ENCODE assay signal across 2 cellular contexts in genomic region chr6:41036601-41037000, GRCh38.
TF ChIP-seq lines count a peak whose summit lies in the region.

No MANE protein-coding gene starts in this region.

TF ChIP-seq in liver, 16 proteins besides CTCF, POLR2A, EP300 and RAD21:
- TF ChIP-seq HNF4A (conservative IDR thresholded peaks at IDR 0.05), result no peak
- no peak for TF ChIP-seq HNF4G (IDR thresholded peaks at IDR 0.05)
- no peak for TF ChIP-seq REST (IDR thresholded peaks at IDR 0.05)
- TF ChIP-seq MAX (IDR thresholded peaks at IDR 0.05), result no peak
- no peak for TF ChIP-seq FOXA1 (IDR thresholded peaks at IDR 0.05)
- TF ChIP-seq SP1 (IDR thresholded peaks at IDR 0.05), result no peak
- no peak for TF ChIP-seq YY1 (IDR thresholded peaks at IDR 0.05)
- TF ChIP-seq EGR1 (IDR thresholded peaks at IDR 0.05; ENCODE audit: low read depth in 2 of 2), result no peak
- TF ChIP-seq FOXA2 (IDR thresholded peaks at IDR 0.05), result no peak
- TF ChIP-seq TAF1 (conservative IDR thresholded peaks at IDR 0.05), result no peak
- no peak for TF ChIP-seq JUND (IDR thresholded peaks at IDR 0.05)
- no peak for TF ChIP-seq NR2F2 (IDR thresholded peaks at IDR 0.05)
- TF ChIP-seq RXRA (IDR thresholded peaks at IDR 0.05), result no peak
- no peak for TF ChIP-seq GABPA (IDR thresholded peaks at IDR 0.05 in 1 of 2, conservative IDR thresholded peaks at IDR 0.05 in 1 of 2)
- TF ChIP-seq ATF3 (IDR thresholded peaks at IDR 0.05), result no peak
- no peak for TF ChIP-seq ZBTB33 (IDR thresholded peaks at IDR 0.05)

TF ChIP-seq in HepG2, 621 proteins besides CTCF, POLR2A, EP300 and RAD21:
- TF ChIP-seq ZFP1 (CRISPR knock-in tag; IDR thresholded peaks at IDR 0.05) (no peak), AHR (CRISPR knock-in tag; IDR thresholded peaks at IDR 0.05) (no peak), ZNF337 (CRISPR knock-in tag; IDR thresholded peaks at IDR 0.05; ENCODE audit: borderline replicate concordance, low read depth) (no peak), ZNF343 (CRISPR knock-in tag; IDR thresholded peaks at IDR 0.05) (no peak), ELK4 (CRISPR knock-in tag; IDR thresholded peaks at IDR 0.05; ENCODE audit: borderline replicate concordance) (no peak), PHB2 (IDR thresholded peaks at IDR 0.05; ENCODE audit: partially characterized antibody) (no peak), TRAFD1 (CRISPR knock-in tag; IDR thresholded peaks at IDR 0.05; ENCODE audit: borderline replicate concordance) (no peak)
